Comparison of ENCODE assay signal across 8 cellular contexts in the genomic region with DNA sequence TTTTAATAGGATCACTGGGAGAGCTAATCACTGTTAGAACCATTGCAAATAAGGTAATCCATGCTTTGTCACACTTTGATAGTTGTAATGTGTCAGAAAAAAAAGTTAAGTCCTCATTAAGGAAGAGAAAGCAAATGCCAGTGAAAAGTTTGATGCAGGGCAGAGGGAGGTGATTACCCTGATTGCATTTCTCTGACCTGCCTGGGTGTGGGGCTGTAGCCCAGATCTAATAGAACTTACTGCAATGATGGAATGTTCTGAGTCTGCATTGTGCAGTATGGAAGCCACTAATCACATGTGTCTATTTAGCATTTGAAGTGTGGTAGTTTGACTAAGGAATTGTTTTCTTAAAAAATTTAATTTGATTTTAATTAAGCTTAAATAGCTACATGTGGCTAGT.
DNase-seq lines count a peak whose midpoint lies in the region; ATAC-seq and TF ChIP-seq lines count a peak whose summit lies in the region.

No MANE protein-coding gene starts in this region.

- CTCF ChIA-PET in CD8-positive, alpha-beta T cell (lab: Charles Lee): no interaction called here

- no peaks in the 10 kb centered on the region for H3K27me3 Mint-ChIP-seq in CD8-positive, alpha-beta T cell (ENCODE audit: low read depth)
- no peaks in the 10 kb centered on the region for H3K27me3 Mint-ChIP-seq in glutamatergic neuron (ENCODE audit: unreplicated experiment)

- no peaks in the 10 kb centered on the region for H3K36me3 ChIP-seq in CD8-positive, alpha-beta T cell (ENCODE audit: insufficient read depth, low read length)

- DNase-seq in DMS53 (lab: John Stamatoyannopoulos, UW) (peak; percentile 65), MV-4-11 (lab: John Stamatoyannopoulos, UW) (peak; percentile 20), foreskin melanocyte (peak; percentile 26), 8988T (no peak), glutamatergic neuron (no peak)
- DNase-seq in CD8-positive, alpha-beta T cell: no peak

- POLR2A ChIA-PET in CD8-positive, alpha-beta T cell (lab: Charles Lee): no interaction called here

- TF ChIP-seq CTCF in CD8-positive, alpha-beta T cell (IDR thresholded peaks at IDR 0.05): no peak
- no peak for TF ChIP-seq CTCF in glutamatergic neuron (IDR thresholded peaks at IDR 0.05; ENCODE audit: partially characterized antibody, unreplicated experiment)

- intact Hi-C loops in CD8-positive, alpha-beta T cell (cut with DNase I, micrococcal nuclease): no loop called here

- H3K9me3 Mint-ChIP-seq in CD8-positive, alpha-beta T cell: no peaks in the 10 kb centered on the region
- no peaks in the 10 kb centered on the region for H3K9me3 Mint-ChIP-seq in glutamatergic neuron (ENCODE audit: unreplicated experiment)

- H3K4me3 ChIP-seq in CD8-positive, alpha-beta T cell (ENCODE audit: low read depth, low read length): no peak overlapping the region

- no peaks in the 10 kb centered on the region for H3K9me3 ChIP-seq in CD8-positive, alpha-beta T cell (ENCODE audit: low read length)

- H3K4me1 Mint-ChIP-seq in CD8-positive, alpha-beta T cell (ENCODE audit: low read depth): no peaks in the 10 kb centered on the region
- no peaks in the 10 kb centered on the region for H3K4me1 Mint-ChIP-seq in glutamatergic neuron (ENCODE audit: low read depth, unreplicated experiment)

- no peaks in the 10 kb centered on the region for H3K36me3 Mint-ChIP-seq in CD8-positive, alpha-beta T cell
- H3K36me3 Mint-ChIP-seq in glutamatergic neuron (ENCODE audit: unreplicated experiment): peaks cover 4% of the 10 kb centered on the region

- H3K27ac ChIP-seq in CD8-positive, alpha-beta T cell (ENCODE audit: low read depth, low read length): no peak overlapping the region

- no peak overlapping the region for H3K4me3 Mint-ChIP-seq in CD8-positive, alpha-beta T cell
- H3K4me3 Mint-ChIP-seq in glutamatergic neuron (ENCODE audit: unreplicated experiment): no peak overlapping the region

- no peak overlapping the region for H3K27ac Mint-ChIP-seq in CD8-positive, alpha-beta T cell
- no peak overlapping the region for H3K27ac Mint-ChIP-seq in glutamatergic neuron (ENCODE audit: unreplicated experiment)

- H3K4me1 ChIP-seq in CD8-positive, alpha-beta T cell (ENCODE audit: insufficient read depth, low read length): no peaks in the 10 kb centered on the region

- H3K27me3 ChIP-seq in CD8-positive, alpha-beta T cell (ENCODE audit: insufficient read depth, low read length): no peaks in the 10 kb centered on the region

- peak; percentile 79 for ATAC-seq in GM21367 (IDR thresholded peaks at IDR 0.05; ENCODE audit: unreplicated experiment)
- no peak for ATAC-seq in CD8-positive, alpha-beta T cell
- no peak for ATAC-seq in HG02571 (IDR thresholded peaks at IDR 0.05; ENCODE audit: unreplicated experiment)

Comparison
In these comparisons a context has a peak if more than half of its experiments do, and no peak if none do; other contexts are left out.
1. DNase-seq: peak in DMS53 (single experiment), MV-4-11 (single experiment) and foreskin melanocyte (single experiment); none in CD8-positive, alpha-beta T cell (0 of 7), 8988T (single experiment) and glutamatergic neuron (single experiment).